Comparison of ENCODE assay signal across 8 cellular contexts in genomic region chr16:85253127-85253941, GRCh38.
DNase-seq lines count a peak whose midpoint lies in the region; ATAC-seq, FAIRE-seq and TF ChIP-seq lines count a peak whose summit lies in the region.

No MANE protein-coding gene starts in this region.

- POLR2A ChIA-PET in GM10248 (lab: Yijun Ruan, JAX) (interaction anchor here (0.6 to 1.1 kb wide), 2 partner anchors 28 to 374 kb away, joined by 3 read pairs; no protein-coding TSS in a partner anchor), HepG2 (lab: Yijun Ruan, JAX) (no interaction called here)

- FAIRE-seq in bronchial epithelial cell (lab: Jason Lieb, UNC): no peak
- peak; percentile 18 for FAIRE-seq in HepG2 (lab: Jason Lieb, UNC)

- DNase-seq in GM10248 (ENCODE audit: extremely low spot score): peak; percentile 90
- DNase-seq in activated CD4-positive, CD25-positive, alpha-beta regulatory T cell treated with anti-CD3 and anti-CD28 coated beads, Interleukin-2, amount 50 U/mL, for 16 hours (ENCODE audit: low read depth, low spot score): peak; percentile 31
- no peak for DNase-seq in bronchial epithelial cell (ENCODE audit: low read depth)
- peak; percentile 31 for DNase-seq in HepG2 (ENCODE audit: low spot score)
- DNase-seq in stimulated activated CD8-positive, alpha-beta memory T cell treated with anti-CD3 and anti-CD28 coated beads, Interleukin-12 subunit alpha, Interleukin-12 subunit beta, amount 100 ng/mL, for 1 hour (ENCODE audit: low read depth): peak; percentile 33

- TF ChIP-seq EP300 in Ishikawa (IDR thresholded peaks at IDR 0.05; ENCODE audit: borderline replicate concordance): no peak
- TF ChIP-seq EP300 in HepG2 (IDR thresholded peaks at IDR 0.05; ENCODE audit: low read depth in 2 of 2, low read length in 2 of 2): no peak
- TF ChIP-seq EP300 in HepG2 (CRISPR knock-in tag; IDR thresholded peaks at IDR 0.05; ENCODE audit: borderline replicate concordance): no peak

- in situ Hi-C loops in HepG2 (cut with HindIII; ENCODE audit: extremely low pct_ligation_motif_present, low pct_unique_long_range_greater_than_20kb): no loop called here

- H3K27ac ChIP-seq in HepG2 (ENCODE audit: extremely low read length, insufficient read depth, low read length): no peak overlapping the region

- H3K36me3 ChIP-seq in bronchial epithelial cell (ENCODE audit: control insufficient read depth, insufficient read depth, low read length) (no peaks in the 10 kb centered on the region), HepG2 (replicated peaks in 1 of 2; ENCODE audit: control insufficient read depth in 1 of 2, insufficient read depth in 2 of 2, low read length in 2 of 2) (no peaks in the 10 kb centered on the region)

- TF ChIP-seq CTCF in GM10248 (IDR thresholded peaks at IDR 0.05; ENCODE audit: control extremely low read depth, extremely low read depth, low read depth, missing control alignments): peak; percentile 98
- TF ChIP-seq CTCF in bronchial epithelial cell (IDR thresholded peaks at IDR 0.05; ENCODE audit: insufficient read depth, low read length, severe bottlenecking): peak; percentile 95
- peak; percentile 98 for TF ChIP-seq CTCF in HepG2 (CRISPR knock-in tag; IDR thresholded peaks at IDR 0.05)

- H3K4me3 ChIP-seq in bronchial epithelial cell (ENCODE audit: low read depth, low read length): no peak overlapping the region
- H3K4me3 ChIP-seq in HepG2 (replicated peaks in 1 of 3; ENCODE audit: insufficient read depth in 1 of 3, low read depth in 2 of 3, low read length in 3 of 3): no peak overlapping the region

- CTCF ChIA-PET in GM10248 (lab: Yijun Ruan, JAX) (interaction anchor here (0.6 to 3.9 kb wide), 42 partner anchors 11 to 363 kb away, joined by 3 to 74 read pairs (median 4); partner anchors contain the start of gene CIBAR2), HepG2 (lab: Yijun Ruan, JAX; ENCODE audit: low intra/inter-chr PET ratio, low total read pairs) (interaction anchor here (1.1 kb wide), 1 partner anchor 139 kb away, joined by 6 read pairs; no protein-coding TSS in a partner anchor)

- H3K79me2 ChIP-seq in HepG2 (ENCODE audit: insufficient read depth, low read length): no peaks in the 10 kb centered on the region

- H3K9ac ChIP-seq in HepG2 (ENCODE audit: insufficient read depth, low read depth, low read length): no peak overlapping the region

- intact Hi-C loops in HepG2 (cut with micrococcal nuclease; ENCODE audit: unreplicated experiment): no loop called here

- WGBS in HepG2 (ENCODE audit: low lambda C conversion rate): 44% methylated on average over 6 of the region's 20 CpGs

- no TSS peak for BruUV-seq in HepG2 (replicated peaks; lab: Mats Ljungman, UMichigan)

- no peaks in the 10 kb centered on the region for H3K9me3 ChIP-seq in HepG2 (ENCODE audit: low read length)

- peaks cover 6% of the 10 kb centered on the region for H3K4me1 ChIP-seq in HepG2 (ENCODE audit: insufficient read depth, low read length)

- peak; percentile 65 for TF ChIP-seq RAD21 in Ishikawa (IDR thresholded peaks at IDR 0.05; ENCODE audit: low read depth)
- TF ChIP-seq RAD21 in HepG2 (CRISPR knock-in tag; IDR thresholded peaks at IDR 0.05): peak; percentile 73

- ATAC-seq in HepG2 (peak; percentile 93), HG02884 (IDR thresholded peaks at IDR 0.05; ENCODE audit: unreplicated experiment) (no peak), GM21423 (IDR thresholded peaks at IDR 0.05; ENCODE audit: unreplicated experiment) (no peak)

- H4K20me1 ChIP-seq in HepG2 (ENCODE audit: insufficient read depth, low read length): peaks cover 6% of the 10 kb centered on the region; the same call in 1 of the 2 replicates

- TF ChIP-seq POLR2A in HepG2 (IDR thresholded peaks at IDR 0.05; ENCODE audit: insufficient read depth in 1 of 2, low read depth in 2 of 2, low read length in 2 of 2): no peak

- no peak overlapping the region for H3K4me2 ChIP-seq in HepG2 (ENCODE audit: low read depth, low read length)

- H2AFZ ChIP-seq in HepG2 (ENCODE audit: low read length): no peak overlapping the region

- H3K27me3 ChIP-seq in bronchial epithelial cell (ENCODE audit: control insufficient read depth, insufficient read depth, low read length) (peaks cover 2% of the 10 kb centered on the region), HepG2 (ENCODE audit: control insufficient read depth in 1 of 2, insufficient read depth in 2 of 2, low read length in 2 of 2) (no peaks in the 10 kb centered on the region)

TF ChIP-seq in Ishikawa, 13 proteins besides CTCF, POLR2A, EP300 and RAD21:
- TF ChIP-seq ZBTB7A (IDR thresholded peaks at IDR 0.05; ENCODE audit: low read depth): peak; percentile 71
- TF ChIP-seq REST (IDR thresholded peaks at IDR 0.05; ENCODE audit: low read depth): no peak
- TF ChIP-seq CEBPB (IDR thresholded peaks at IDR 0.05): no peak
- TF ChIP-seq USF1 (IDR thresholded peaks at IDR 0.05): no peak

TF ChIP-seq in HepG2, 621 proteins besides CTCF, POLR2A, EP300 and RAD21 (continues in another document):
- no peak for TF ChIP-seq NR2F6 (IDR thresholded peaks at IDR 0.05)
- peak; percentile 37; the same call in 1 of the 2 replicates for TF ChIP-seq NR2F6 (CRISPR knock-in tag; IDR thresholded peaks at IDR 0.05)
- 0 out of 2 replicates have a peak, but pooled peaks have one; percentile 17 for TF ChIP-seq ZNF607 (CRISPR knock-in tag; IDR thresholded peaks at IDR 0.05; ENCODE audit: borderline replicate concordance)
- TF ChIP-seq ZNF331 (CRISPR knock-in tag; IDR thresholded peaks at IDR 0.05): no peak
- TF ChIP-seq HNF1B (CRISPR knock-in tag; IDR thresholded peaks at IDR 0.05): 0 out of 2 replicates have a peak, but pooled peaks have one; percentile 28
- peak; percentile 53 for TF ChIP-seq HNRNPL (IDR thresholded peaks at IDR 0.05; ENCODE audit: low read depth, low read length)
- no peak for TF ChIP-seq NR0B2 (CRISPR knock-in tag; IDR thresholded peaks at IDR 0.05)
- TF ChIP-seq ZNF687 (CRISPR knock-in tag; IDR thresholded peaks at IDR 0.05): peak; percentile 46; the same call in 1 of the 2 replicates
